In genomic region chr1:207754011-207754410, GRCh38 we compare ENCODE assay signal across 11 cellular contexts. TPM values are rescaled to one million over a fixed set of nuclear protein-coding genes. Genes with fewer than 3 reads are reported as not detected.
DNase-seq lines count a peak whose midpoint lies in the region; ATAC-seq, FAIRE-seq and TF ChIP-seq lines count a peak whose summit lies in the region.
"Had no signal": no experiment of that assay in that cellular context is flagged by ENCODE, and none has a peak within 500 bp of the region (broad histone marks: within the 10 kb centered on the region; RNA-seq: fewer than 3 reads in every experiment).

No MANE protein-coding gene starts in this region.

- no peaks in the 10 kb centered on the region for H3K27me3 Mint-ChIP-seq in activated naive CD4-positive, alpha-beta T cell treated with anti-CD3 and anti-CD28 coated beads, Interleukin-2, amount 10 ng/mL, durations not matched to agents 7 days and 5 days
- no peaks in the 10 kb centered on the region for H3K27me3 Mint-ChIP-seq in activated naive CD8-positive, alpha-beta T cell treated with anti-CD3 and anti-CD28 coated beads for 36 hours

- TF ChIP-seq EP300 in upper lobe of left lung (IDR thresholded peaks at IDR 0.05), result no peak

- CTCF ChIA-PET in activated naive CD4-positive, alpha-beta T cell treated with anti-CD3 and anti-CD28 coated beads, Interleukin-2, amount 10 ng/mL, durations not matched to agents 7 days and 5 days (lab: Charles Lee), result no interaction called here

- FAIRE-seq in kidney (lab: Jason Lieb, UNC), result no peak

- H3K36me3 ChIP-seq in kidney (ENCODE audit: control insufficient read depth in 1 of 2, insufficient read depth in 2 of 2, low read length in 2 of 2), result peaks cover 6 to 14% of the 10 kb centered on the region in 2 donors
- H3K36me3 ChIP-seq in upper lobe of left lung, result peaks cover under 1 to 22% (median 10%) of the 10 kb centered on the region in 4 donors
- peaks cover 26% of the 10 kb centered on the region for H3K36me3 ChIP-seq in WERI-Rb-1

- H3K36me3 Mint-ChIP-seq in activated naive CD4-positive, alpha-beta T cell treated with anti-CD3 and anti-CD28 coated beads, Interleukin-2, amount 10 ng/mL, durations not matched to agents 7 days and 5 days, result peaks cover 51% of the 10 kb centered on the region
- peaks cover 22% of the 10 kb centered on the region for H3K36me3 Mint-ChIP-seq in activated naive CD8-positive, alpha-beta T cell treated with anti-CD3 and anti-CD28 coated beads for 36 hours

- TF ChIP-seq CTCF in kidney (IDR thresholded peaks at IDR 0.05; ENCODE audit: borderline replicate concordance, extremely low read depth, insufficient read depth), result no peak
- no peak for TF ChIP-seq CTCF in upper lobe of left lung (IDR thresholded peaks at IDR 0.05)
- TF ChIP-seq CTCF in WERI-Rb-1 (IDR thresholded peaks at IDR 0.05; ENCODE audit: low read depth, low read length), result no peak

- H3K9me3 ChIP-seq in kidney (ENCODE audit: control insufficient read depth in 1 of 2, low read length in 2 of 2) (no peaks in the 10 kb centered on the region), upper lobe of left lung (no peaks in the 10 kb centered on the region), WERI-Rb-1 (ENCODE audit: severe bottlenecking) (no peaks in the 10 kb centered on the region)

- intact Hi-C loops in kidney (cut with DNase I), result no loop called here

- WGBS in upper lobe of left lung, 2 donors, result 53 to 68% methylated on average over 4 of the region's 4 CpGs

- H3K27ac Mint-ChIP-seq in activated naive CD4-positive, alpha-beta T cell treated with anti-CD3 and anti-CD28 coated beads, Interleukin-2, amount 10 ng/mL, durations not matched to agents 7 days and 5 days, result no peak overlapping the region
- no peak overlapping the region for H3K27ac Mint-ChIP-seq in activated naive CD8-positive, alpha-beta T cell treated with anti-CD3 and anti-CD28 coated beads for 36 hours

- H3K27ac ChIP-seq in kidney (ENCODE audit: low read depth in 2 of 2, low read length in 2 of 2) (no peak overlapping the region), upper lobe of left lung (peak overlapping the region in 3 of 4 donors; percentile 11 to 97 (median 23)), WERI-Rb-1 (no peak overlapping the region)
- H3K27ac ChIP-seq: GM23248 had no signal

- no peaks in the 10 kb centered on the region for H3K9me3 Mint-ChIP-seq in activated naive CD4-positive, alpha-beta T cell treated with anti-CD3 and anti-CD28 coated beads, Interleukin-2, amount 10 ng/mL, durations not matched to agents 7 days and 5 days
- no peaks in the 10 kb centered on the region for H3K9me3 Mint-ChIP-seq in activated naive CD8-positive, alpha-beta T cell treated with anti-CD3 and anti-CD28 coated beads for 36 hours

- no peak for TF ChIP-seq POLR2A in upper lobe of left lung (IDR thresholded peaks at IDR 0.05)

- H3K4me1 Mint-ChIP-seq in activated naive CD4-positive, alpha-beta T cell treated with anti-CD3 and anti-CD28 coated beads, Interleukin-2, amount 10 ng/mL, durations not matched to agents 7 days and 5 days, result peaks cover 77% of the 10 kb centered on the region
- H3K4me1 Mint-ChIP-seq in activated naive CD8-positive, alpha-beta T cell treated with anti-CD3 and anti-CD28 coated beads for 36 hours, result peaks cover 60% of the 10 kb centered on the region

- peak overlapping the region; percentile 0 to 8 for H3K4me3 ChIP-seq in kidney (ENCODE audit: low read length in 2 of 2)
- peak overlapping the region in 2 of 4 donors; percentile 78 to 89 for H3K4me3 ChIP-seq in upper lobe of left lung
- H3K4me3 ChIP-seq in WERI-Rb-1 (ENCODE audit: low read depth, low read length), result no peak overlapping the region

- H3K4me1 ChIP-seq in kidney (ENCODE audit: control insufficient read depth in 1 of 2, insufficient read depth in 1 of 2, low read depth in 1 of 2, low read length in 2 of 2), result peaks cover 13 to 20% of the 10 kb centered on the region in 2 donors
- H3K4me1 ChIP-seq in upper lobe of left lung, result peaks cover 38 to 61% (median 55%) of the 10 kb centered on the region in 4 donors

- H3K27me3 ChIP-seq in upper lobe of left lung (no peaks in the 10 kb centered on the region), WERI-Rb-1 (ENCODE audit: insufficient read depth, low read depth, severe bottlenecking) (no peaks in the 10 kb centered on the region)

- no peak overlapping the region for H3K9ac ChIP-seq in kidney (ENCODE audit: low read length in 2 of 2)
- H3K9ac ChIP-seq: GM23248 had no signal

- peak overlapping the region; percentile 100 for H3K4me3 Mint-ChIP-seq in activated naive CD4-positive, alpha-beta T cell treated with anti-CD3 and anti-CD28 coated beads, Interleukin-2, amount 10 ng/mL, durations not matched to agents 7 days and 5 days
- peak overlapping the region; percentile 23 for H3K4me3 Mint-ChIP-seq in activated naive CD8-positive, alpha-beta T cell treated with anti-CD3 and anti-CD28 coated beads for 36 hours

- ATAC-seq in upper lobe of left lung (ENCODE audit: low FRiP score in 2 of 2), result no peak
- ATAC-seq in GM18907 (IDR thresholded peaks at IDR 0.05; ENCODE audit: unreplicated experiment), result no peak

- DNase-seq in activated naive CD4-positive, alpha-beta T cell treated with anti-CD3 and anti-CD28 coated beads, Interleukin-2, amount 10 ng/mL, durations not matched to agents 7 days and 5 days, result no peak
- no peak for DNase-seq in activated naive CD4-positive, alpha-beta T cell treated with anti-CD3 and anti-CD28 coated beads, Interleukin-2, amount 50 U/mL, for 16 hours
- DNase-seq in activated naive CD8-positive, alpha-beta T cell treated with anti-CD3 and anti-CD28 coated beads for 36 hours, result no peak
- DNase-seq in kidney, result no peak
- no peak for DNase-seq in upper lobe of left lung
- no peak for DNase-seq in RPMI8226
- DNase-seq in WERI-Rb-1, result no peak
- DNase-seq: activated CD4-positive, CD25-positive, alpha-beta regulatory T cell; cerebellar nuclear complex; GM23248 had no signal

RNA-seq across cellular contexts. Expression of gene CD46, which starts 2.2 kb away (rescaled TPM):
- 10 to 100 TPM; 75.0 to 80.2 TPM for total RNA-seq in activated naive CD8-positive, alpha-beta T cell treated with anti-CD3 and anti-CD28 coated beads for 36 hours
- total RNA-seq in kidney (269 TPM), upper lobe of left lung (100 to 1,000 TPM; 105 to 358 (median 248) TPM)
- polyA plus RNA-seq in kidney (ENCODE audit: insufficient read depth, low read depth, low replicate concordance), result 119 TPM

Comparison
In these comparisons a context has a peak if more than half of its experiments do, and no peak if none do; other contexts are left out.
1. H3K27ac ChIP-seq: peak in upper lobe of left lung (3 of 4); none in kidney (0 of 2) and WERI-Rb-1 (single experiment).